Comparison of ENCODE assay signal across 1 cellular context in the genomic region with DNA sequence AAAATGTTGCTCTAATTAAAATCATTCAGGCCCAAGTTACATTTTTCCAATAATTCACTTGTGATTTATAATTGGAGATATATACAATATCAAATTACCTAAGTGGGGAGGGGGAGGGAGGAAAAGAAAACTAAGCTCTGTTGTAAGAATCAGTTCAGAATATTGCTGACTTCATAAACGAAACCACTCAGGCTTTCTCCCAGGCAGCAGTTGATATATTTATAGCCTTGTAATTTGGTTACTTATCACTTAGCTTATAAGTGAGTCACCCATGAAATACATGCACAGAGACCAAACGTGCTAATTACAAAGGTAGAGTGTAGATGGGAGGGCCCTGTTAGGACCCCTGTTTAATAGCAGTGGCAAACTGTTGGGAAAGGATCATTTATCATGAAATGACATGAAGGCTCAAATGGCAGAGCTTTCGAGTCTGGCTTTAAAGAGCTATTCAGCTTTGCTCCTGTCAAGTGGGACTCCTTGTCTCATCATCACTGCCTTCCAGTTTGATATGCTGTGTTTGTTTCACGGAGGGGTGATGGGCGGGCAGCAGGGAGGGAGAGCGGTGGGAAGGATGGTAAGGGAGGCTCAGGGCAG.
TF ChIP-seq lines count a peak whose summit lies in the region.

No MANE protein-coding gene starts in this region.

TF ChIP-seq in HEK293, 187 proteins besides CTCF, POLR2A, EP300 and RAD21 (continued from another document and continues in another):
- TF ChIP-seq, protein P1, sequence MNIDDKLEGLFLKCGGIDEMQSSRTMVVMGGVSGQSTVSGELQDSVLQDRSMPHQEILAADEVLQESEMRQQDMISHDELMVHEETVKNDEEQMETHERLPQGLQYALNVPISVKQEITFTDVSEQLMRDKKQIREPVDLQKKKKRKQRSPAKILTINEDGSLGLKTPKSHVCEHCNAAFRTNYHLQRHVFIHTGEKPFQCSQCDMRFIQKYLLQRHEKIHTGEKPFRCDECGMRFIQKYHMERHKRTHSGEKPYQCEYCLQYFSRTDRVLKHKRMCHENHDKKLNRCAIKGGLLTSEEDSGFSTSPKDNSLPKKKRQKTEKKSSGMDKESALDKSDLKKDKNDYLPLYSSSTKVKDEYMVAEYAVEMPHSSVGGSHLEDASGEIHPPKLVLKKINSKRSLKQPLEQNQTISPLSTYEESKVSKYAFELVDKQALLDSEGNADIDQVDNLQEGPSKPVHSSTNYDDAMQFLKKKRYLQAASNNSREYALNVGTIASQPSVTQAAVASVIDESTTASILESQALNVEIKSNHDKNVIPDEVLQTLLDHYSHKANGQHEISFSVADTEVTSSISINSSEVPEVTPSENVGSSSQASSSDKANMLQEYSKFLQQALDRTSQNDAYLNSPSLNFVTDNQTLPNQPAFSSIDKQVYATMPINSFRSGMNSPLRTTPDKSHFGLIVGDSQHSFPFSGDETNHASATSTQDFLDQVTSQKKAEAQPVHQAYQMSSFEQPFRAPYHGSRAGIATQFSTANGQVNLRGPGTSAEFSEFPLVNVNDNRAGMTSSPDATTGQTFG (tag by site-specific recombination; IDR thresholded peaks at IDR 0.05; ENCODE audit: borderline replicate concordance) = no peak
- no peak for TF ChIP-seq ZNF785 (tag by site-specific recombination; IDR thresholded peaks at IDR 0.05)
- TF ChIP-seq ZXDB (tag by site-specific recombination; IDR thresholded peaks at IDR 0.05) = peak; percentile 93
- TF ChIP-seq ZNF701 (tag by site-specific recombination; IDR thresholded peaks at IDR 0.05) = no peak
- TF ChIP-seq ZNF350 (tag by site-specific recombination; IDR thresholded peaks at IDR 0.05) = no peak
- TF ChIP-seq ZNF610 (tag by site-specific recombination; IDR thresholded peaks at IDR 0.05; ENCODE audit: borderline replicate concordance) = 0 out of 2 replicates have a peak, but pooled peaks have one; percentile 72
- no peak for TF ChIP-seq ZNF311 (tag by site-specific recombination; IDR thresholded peaks at IDR 0.05; ENCODE audit: borderline replicate concordance)
- no peak for TF ChIP-seq MEIS1 (CRISPR knock-in tag; IDR thresholded peaks at IDR 0.05; ENCODE audit: borderline replicate concordance)
- TF ChIP-seq, protein P2, sequence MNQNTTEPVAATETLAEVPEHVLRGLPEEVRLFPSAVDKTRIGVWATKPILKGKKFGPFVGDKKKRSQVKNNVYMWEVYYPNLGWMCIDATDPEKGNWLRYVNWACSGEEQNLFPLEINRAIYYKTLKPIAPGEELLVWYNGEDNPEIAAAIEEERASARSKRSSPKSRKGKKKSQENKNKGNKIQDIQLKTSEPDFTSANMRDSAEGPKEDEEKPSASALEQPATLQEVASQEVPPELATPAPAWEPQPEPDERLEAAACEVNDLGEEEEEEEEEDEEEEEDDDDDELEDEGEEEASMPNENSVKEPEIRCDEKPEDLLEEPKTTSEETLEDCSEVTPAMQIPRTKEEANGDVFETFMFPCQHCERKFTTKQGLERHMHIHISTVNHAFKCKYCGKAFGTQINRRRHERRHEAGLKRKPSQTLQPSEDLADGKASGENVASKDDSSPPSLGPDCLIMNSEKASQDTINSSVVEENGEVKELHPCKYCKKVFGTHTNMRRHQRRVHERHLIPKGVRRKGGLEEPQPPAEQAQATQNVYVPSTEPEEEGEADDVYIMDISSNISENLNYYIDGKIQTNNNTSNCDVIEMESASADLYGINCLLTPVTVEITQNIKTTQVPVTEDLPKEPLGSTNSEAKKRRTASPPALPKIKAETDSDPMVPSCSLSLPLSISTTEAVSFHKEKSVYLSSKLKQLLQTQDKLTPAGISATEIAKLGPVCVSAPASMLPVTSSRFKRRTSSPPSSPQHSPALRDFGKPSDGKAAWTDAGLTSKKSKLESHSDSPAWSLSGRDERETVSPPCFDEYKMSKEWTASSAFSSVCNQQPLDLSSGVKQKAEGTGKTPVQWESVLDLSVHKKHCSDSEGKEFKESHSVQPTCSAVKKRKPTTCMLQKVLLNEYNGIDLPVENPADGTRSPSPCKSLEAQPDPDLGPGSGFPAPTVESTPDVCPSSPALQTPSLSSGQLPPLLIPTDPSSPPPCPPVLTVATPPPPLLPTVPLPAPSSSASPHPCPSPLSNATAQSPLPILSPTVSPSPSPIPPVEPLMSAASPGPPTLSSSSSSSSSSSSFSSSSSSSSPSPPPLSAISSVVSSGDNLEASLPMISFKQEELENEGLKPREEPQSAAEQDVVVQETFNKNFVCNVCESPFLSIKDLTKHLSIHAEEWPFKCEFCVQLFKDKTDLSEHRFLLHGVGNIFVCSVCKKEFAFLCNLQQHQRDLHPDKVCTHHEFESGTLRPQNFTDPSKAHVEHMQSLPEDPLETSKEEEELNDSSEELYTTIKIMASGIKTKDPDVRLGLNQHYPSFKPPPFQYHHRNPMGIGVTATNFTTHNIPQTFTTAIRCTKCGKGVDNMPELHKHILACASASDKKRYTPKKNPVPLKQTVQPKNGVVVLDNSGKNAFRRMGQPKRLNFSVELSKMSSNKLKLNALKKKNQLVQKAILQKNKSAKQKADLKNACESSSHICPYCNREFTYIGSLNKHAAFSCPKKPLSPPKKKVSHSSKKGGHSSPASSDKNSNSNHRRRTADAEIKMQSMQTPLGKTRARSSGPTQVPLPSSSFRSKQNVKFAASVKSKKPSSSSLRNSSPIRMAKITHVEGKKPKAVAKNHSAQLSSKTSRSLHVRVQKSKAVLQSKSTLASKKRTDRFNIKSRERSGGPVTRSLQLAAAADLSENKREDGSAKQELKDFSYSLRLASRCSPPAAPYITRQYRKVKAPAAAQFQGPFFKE (tag by site-specific recombination; IDR thresholded peaks at IDR 0.05; ENCODE audit: borderline replicate concordance) = no peak
- TF ChIP-seq ZNF23 (tag by site-specific recombination; IDR thresholded peaks at IDR 0.05; ENCODE audit: borderline replicate concordance) = no peak
- peak; percentile 61 for TF ChIP-seq ZIC2 (tag by site-specific recombination; IDR thresholded peaks at IDR 0.05)
- TF ChIP-seq, protein P3, sequence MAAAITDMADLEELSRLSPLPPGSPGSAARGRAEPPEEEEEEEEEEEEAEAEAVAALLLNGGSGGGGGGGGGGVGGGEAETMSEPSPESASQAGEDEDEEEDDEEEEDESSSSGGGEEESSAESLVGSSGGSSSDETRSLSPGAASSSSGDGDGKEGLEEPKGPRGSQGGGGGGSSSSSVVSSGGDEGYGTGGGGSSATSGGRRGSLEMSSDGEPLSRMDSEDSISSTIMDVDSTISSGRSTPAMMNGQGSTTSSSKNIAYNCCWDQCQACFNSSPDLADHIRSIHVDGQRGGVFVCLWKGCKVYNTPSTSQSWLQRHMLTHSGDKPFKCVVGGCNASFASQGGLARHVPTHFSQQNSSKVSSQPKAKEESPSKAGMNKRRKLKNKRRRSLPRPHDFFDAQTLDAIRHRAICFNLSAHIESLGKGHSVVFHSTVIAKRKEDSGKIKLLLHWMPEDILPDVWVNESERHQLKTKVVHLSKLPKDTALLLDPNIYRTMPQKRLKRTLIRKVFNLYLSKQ (tag by site-specific recombination; IDR thresholded peaks at IDR 0.05; ENCODE audit: borderline replicate concordance) = no peak
- no peak for TF ChIP-seq ZNF521 (tag by site-specific recombination; IDR thresholded peaks at IDR 0.05)
- TF ChIP-seq ZNF302 (tag by site-specific recombination; IDR thresholded peaks at IDR 0.05; ENCODE audit: low read depth) = no peak
- TF ChIP-seq ZBTB20 (tag by site-specific recombination; IDR thresholded peaks at IDR 0.05) = no peak
- no peak for TF ChIP-seq ZNF132 (tag by site-specific recombination; IDR thresholded peaks at IDR 0.05; ENCODE audit: borderline replicate concordance)
- no peak for TF ChIP-seq ZNF670 (tag by site-specific recombination; IDR thresholded peaks at IDR 0.05; ENCODE audit: low read depth)
- TF ChIP-seq ZNF175 (tag by site-specific recombination; IDR thresholded peaks at IDR 0.05) = no peak
- TF ChIP-seq, protein P4, sequence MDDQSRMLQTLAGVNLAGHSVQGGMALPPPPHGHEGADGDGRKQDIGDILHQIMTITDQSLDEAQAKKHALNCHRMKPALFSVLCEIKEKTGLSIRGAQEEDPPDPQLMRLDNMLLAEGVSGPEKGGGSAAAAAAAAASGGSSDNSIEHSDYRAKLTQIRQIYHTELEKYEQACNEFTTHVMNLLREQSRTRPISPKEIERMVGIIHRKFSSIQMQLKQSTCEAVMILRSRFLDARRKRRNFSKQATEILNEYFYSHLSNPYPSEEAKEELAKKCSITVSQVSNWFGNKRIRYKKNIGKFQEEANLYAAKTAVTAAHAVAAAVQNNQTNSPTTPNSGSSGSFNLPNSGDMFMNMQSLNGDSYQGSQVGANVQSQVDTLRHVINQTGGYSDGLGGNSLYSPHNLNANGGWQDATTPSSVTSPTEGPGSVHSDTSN (CRISPR knock-in tag; IDR thresholded peaks at IDR 0.05) = no peak
- TF ChIP-seq ZFP41 (tag by site-specific recombination; IDR thresholded peaks at IDR 0.05; ENCODE audit: borderline replicate concordance) = no peak
- TF ChIP-seq, protein P5, sequence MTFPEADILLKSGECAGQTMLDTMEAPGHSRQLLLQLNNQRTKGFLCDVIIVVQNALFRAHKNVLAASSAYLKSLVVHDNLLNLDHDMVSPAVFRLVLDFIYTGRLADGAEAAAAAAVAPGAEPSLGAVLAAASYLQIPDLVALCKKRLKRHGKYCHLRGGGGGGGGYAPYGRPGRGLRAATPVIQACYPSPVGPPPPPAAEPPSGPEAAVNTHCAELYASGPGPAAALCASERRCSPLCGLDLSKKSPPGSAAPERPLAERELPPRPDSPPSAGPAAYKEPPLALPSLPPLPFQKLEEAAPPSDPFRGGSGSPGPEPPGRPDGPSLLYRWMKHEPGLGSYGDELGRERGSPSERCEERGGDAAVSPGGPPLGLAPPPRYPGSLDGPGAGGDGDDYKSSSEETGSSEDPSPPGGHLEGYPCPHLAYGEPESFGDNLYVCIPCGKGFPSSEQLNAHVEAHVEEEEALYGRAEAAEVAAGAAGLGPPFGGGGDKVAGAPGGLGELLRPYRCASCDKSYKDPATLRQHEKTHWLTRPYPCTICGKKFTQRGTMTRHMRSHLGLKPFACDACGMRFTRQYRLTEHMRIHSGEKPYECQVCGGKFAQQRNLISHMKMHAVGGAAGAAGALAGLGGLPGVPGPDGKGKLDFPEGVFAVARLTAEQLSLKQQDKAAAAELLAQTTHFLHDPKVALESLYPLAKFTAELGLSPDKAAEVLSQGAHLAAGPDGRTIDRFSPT (tag by site-specific recombination; IDR thresholded peaks at IDR 0.05) = peak; percentile 82
- peak; percentile 85 for TF ChIP-seq OVOL3 (tag by site-specific recombination; IDR thresholded peaks at IDR 0.05)
- TF ChIP-seq ZNF558 (tag by site-specific recombination; IDR thresholded peaks at IDR 0.05) = peak; percentile 87
- TF ChIP-seq, protein P6, sequence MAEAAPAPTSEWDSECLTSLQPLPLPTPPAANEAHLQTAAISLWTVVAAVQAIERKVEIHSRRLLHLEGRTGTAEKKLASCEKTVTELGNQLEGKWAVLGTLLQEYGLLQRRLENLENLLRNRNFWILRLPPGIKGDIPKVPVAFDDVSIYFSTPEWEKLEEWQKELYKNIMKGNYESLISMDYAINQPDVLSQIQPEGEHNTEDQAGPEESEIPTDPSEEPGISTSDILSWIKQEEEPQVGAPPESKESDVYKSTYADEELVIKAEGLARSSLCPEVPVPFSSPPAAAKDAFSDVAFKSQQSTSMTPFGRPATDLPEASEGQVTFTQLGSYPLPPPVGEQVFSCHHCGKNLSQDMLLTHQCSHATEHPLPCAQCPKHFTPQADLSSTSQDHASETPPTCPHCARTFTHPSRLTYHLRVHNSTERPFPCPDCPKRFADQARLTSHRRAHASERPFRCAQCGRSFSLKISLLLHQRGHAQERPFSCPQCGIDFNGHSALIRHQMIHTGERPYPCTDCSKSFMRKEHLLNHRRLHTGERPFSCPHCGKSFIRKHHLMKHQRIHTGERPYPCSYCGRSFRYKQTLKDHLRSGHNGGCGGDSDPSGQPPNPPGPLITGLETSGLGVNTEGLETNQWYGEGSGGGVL (tag by site-specific recombination; IDR thresholded peaks at IDR 0.05) = peak; percentile 78
- TF ChIP-seq, protein P7, sequence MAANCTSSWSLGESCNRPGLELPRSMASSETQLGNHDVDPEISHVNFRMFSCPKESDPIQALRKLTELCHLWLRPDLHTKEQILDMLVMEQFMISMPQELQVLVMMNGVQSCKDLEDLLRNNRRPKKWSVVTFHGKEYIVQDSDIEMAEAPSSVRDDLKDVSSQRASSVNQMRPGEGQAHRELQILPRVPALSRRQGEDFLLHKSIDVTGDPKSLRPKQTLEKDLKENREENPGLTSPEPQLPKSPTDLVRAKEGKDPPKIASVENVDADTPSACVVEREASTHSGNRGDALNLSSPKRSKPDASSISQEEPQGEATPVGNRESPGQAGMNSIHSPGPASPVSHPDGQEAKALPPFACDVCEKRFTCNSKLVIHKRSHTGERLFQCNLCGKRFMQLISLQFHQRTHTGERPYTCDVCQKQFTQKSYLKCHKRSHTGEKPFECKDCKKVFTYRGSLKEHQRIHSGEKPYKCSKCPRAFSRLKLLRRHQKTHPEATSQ (tag by site-specific recombination; IDR thresholded peaks at IDR 0.05) = no peak
- no peak for TF ChIP-seq ZNF514 (tag by site-specific recombination; IDR thresholded peaks at IDR 0.05)
- no peak for TF ChIP-seq ZNF747 (tag by site-specific recombination; IDR thresholded peaks at IDR 0.05)
- TF ChIP-seq ZNF37A (tag by site-specific recombination; IDR thresholded peaks at IDR 0.05) = no peak
- no peak for TF ChIP-seq ZNF223 (tag by site-specific recombination; IDR thresholded peaks at IDR 0.05)
- TF ChIP-seq ZNF707 (tag by site-specific recombination; IDR thresholded peaks at IDR 0.05) = no peak
- no peak for TF ChIP-seq ZNF510 (tag by site-specific recombination; IDR thresholded peaks at IDR 0.05; ENCODE audit: insufficient replicate concordance)
- TF ChIP-seq KLF10 (tag by site-specific recombination; IDR thresholded peaks at IDR 0.05) = peak; percentile 85
- TF ChIP-seq, protein P8, sequence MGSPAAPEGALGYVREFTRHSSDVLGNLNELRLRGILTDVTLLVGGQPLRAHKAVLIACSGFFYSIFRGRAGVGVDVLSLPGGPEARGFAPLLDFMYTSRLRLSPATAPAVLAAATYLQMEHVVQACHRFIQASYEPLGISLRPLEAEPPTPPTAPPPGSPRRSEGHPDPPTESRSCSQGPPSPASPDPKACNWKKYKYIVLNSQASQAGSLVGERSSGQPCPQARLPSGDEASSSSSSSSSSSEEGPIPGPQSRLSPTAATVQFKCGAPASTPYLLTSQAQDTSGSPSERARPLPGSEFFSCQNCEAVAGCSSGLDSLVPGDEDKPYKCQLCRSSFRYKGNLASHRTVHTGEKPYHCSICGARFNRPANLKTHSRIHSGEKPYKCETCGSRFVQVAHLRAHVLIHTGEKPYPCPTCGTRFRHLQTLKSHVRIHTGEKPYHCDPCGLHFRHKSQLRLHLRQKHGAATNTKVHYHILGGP (tag by site-specific recombination; IDR thresholded peaks at IDR 0.05) = no peak
- peak; percentile 100 for TF ChIP-seq FEZF1 (tag by site-specific recombination; IDR thresholded peaks at IDR 0.05)
- TF ChIP-seq HOXD13 (CRISPR knock-in tag; IDR thresholded peaks at IDR 0.05; ENCODE audit: borderline replicate concordance) = no peak
- TF ChIP-seq ZNF214 (tag by site-specific recombination; IDR thresholded peaks at IDR 0.05; ENCODE audit: borderline replicate concordance) = no peak
- no peak for TF ChIP-seq ZNF791 (tag by site-specific recombination; IDR thresholded peaks at IDR 0.05)
- TF ChIP-seq, protein P9, sequence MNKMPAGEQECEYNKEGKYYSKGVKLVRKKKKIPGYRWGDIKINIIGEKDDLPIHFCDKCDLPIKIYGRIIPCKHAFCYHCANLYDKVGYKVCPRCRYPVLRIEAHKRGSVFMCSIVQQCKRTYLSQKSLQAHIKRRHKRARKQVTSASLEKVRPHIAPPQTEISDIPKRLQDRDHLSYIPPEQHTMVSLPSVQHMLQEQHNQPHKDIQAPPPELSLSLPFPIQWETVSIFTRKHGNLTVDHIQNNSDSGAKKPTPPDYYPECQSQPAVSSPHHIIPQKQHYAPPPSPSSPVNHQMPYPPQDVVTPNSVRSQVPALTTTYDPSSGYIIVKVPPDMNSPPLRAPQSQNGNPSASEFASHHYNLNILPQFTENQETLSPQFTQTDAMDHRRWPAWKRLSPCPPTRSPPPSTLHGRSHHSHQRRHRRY (tag by site-specific recombination; IDR thresholded peaks at IDR 0.05) = no peak
